In the genomic region with DNA sequence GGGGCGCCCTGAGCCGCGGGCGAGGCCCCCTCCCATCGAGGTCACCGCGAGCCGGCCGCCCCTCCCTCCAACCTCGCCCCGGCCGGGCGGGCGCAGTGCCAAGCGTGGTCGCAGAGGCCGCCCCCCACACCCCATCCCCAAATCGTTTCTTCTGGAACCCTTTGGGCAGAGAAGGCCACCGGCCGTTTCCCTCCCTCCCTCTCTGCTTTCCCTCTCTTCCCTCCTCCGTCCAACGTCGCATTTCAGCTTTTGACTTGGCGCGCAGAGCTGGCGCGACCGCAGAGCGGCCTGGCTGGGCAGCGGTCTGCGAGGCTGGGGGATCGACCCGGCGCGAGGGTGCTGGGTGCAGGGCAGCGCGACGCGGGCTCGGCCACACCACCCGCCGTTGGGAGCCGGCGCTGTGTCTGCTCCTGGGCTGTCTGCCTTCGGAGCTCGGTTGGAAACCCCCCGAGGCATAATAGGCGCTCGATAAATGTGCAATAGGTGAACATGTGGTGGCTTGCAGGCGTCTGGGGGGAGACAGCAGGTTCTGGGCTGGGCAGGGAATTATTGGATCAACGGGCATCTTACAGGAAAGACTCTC, we compare ENCODE assay signal across 6 cellular contexts. TPM values are rescaled to one million over a fixed set of nuclear protein-coding genes. Genes with fewer than 3 reads are reported as not detected.
DNase-seq lines count a peak whose midpoint lies in the region; ATAC-seq and FAIRE-seq lines count a peak whose summit lies in the region.

No MANE protein-coding gene starts in this region.

- ATAC-seq in activated CD4-positive, CD25-positive, alpha-beta regulatory T cell treated with anti-CD3 and anti-CD28 coated beads, Interleukin-2, amount 50 U/mL, for 24 hours, result peak; percentile 18 to 31

- H3K36me3 ChIP-seq in mucosa of rectum (ENCODE audit: control insufficient read depth in 2 of 2, insufficient read depth in 2 of 2, low read length in 2 of 2), result no peaks in the 10 kb centered on the region

- peaks cover 38% of the 10 kb centered on the region for H3K27me3 Mint-ChIP-seq in activated naive CD8-positive, alpha-beta T cell treated with anti-CD3 and anti-CD28 coated beads for 36 hours

- H3K27ac Mint-ChIP-seq in activated naive CD8-positive, alpha-beta T cell treated with anti-CD3 and anti-CD28 coated beads for 36 hours, result no peak overlapping the region

- no peak for FAIRE-seq in urothelium cell line (lab: Jason Lieb, UNC)

- peak overlapping the region; percentile 41 to 54 for H3K4me3 ChIP-seq in mucosa of rectum (ENCODE audit: low read length in 2 of 2)

- H3K9me3 ChIP-seq in mucosa of rectum (ENCODE audit: control insufficient read depth in 2 of 2, low read length in 2 of 2), result no peaks in the 10 kb centered on the region

- no peaks in the 10 kb centered on the region for H3K36me3 Mint-ChIP-seq in activated naive CD8-positive, alpha-beta T cell treated with anti-CD3 and anti-CD28 coated beads for 36 hours

- peaks cover 14% of the 10 kb centered on the region for H3K4me1 Mint-ChIP-seq in activated naive CD8-positive, alpha-beta T cell treated with anti-CD3 and anti-CD28 coated beads for 36 hours

- DNase-seq in activated CD4-positive, CD25-positive, alpha-beta regulatory T cell (lab: John Stamatoyannopoulos, UW), result no peak
- DNase-seq in activated naive CD8-positive, alpha-beta T cell treated with anti-CD3 and anti-CD28 coated beads for 36 hours, result peak; percentile 40
- DNase-seq in globus pallidus (ENCODE audit: low spot score) (no peak), urothelium cell line (ENCODE audit: low spot score) (no peak)

- H3K4me3 Mint-ChIP-seq in activated naive CD8-positive, alpha-beta T cell treated with anti-CD3 and anti-CD28 coated beads for 36 hours, result peak overlapping the region; percentile 52

- peak overlapping the region in 1 of 2 donors; percentile 43 for H3K9ac ChIP-seq in mucosa of rectum (ENCODE audit: low read depth in 1 of 2, low read length in 2 of 2)

- H3K27ac ChIP-seq in mucosa of rectum (ENCODE audit: low read depth in 2 of 2, low read length in 2 of 2), result no peak overlapping the region

- peaks cover 12 to 20% of the 10 kb centered on the region in 2 donors for H3K4me1 ChIP-seq in mucosa of rectum (ENCODE audit: control insufficient read depth in 2 of 2, insufficient read depth in 2 of 2, low read length in 2 of 2)

- peaks cover 33 to 41% of the 10 kb centered on the region in 2 donors for H3K27me3 ChIP-seq in mucosa of rectum (ENCODE audit: control insufficient read depth in 2 of 2, insufficient read depth in 2 of 2, low read length in 2 of 2)

- no peaks in the 10 kb centered on the region for H3K9me3 Mint-ChIP-seq in activated naive CD8-positive, alpha-beta T cell treated with anti-CD3 and anti-CD28 coated beads for 36 hours

RNA-seq across cellular contexts. Expression of gene NTN3, which starts 2.9 kb away (rescaled TPM):
- not detected for total RNA-seq in activated naive CD8-positive, alpha-beta T cell treated with anti-CD3 and anti-CD28 coated beads for 36 hours

RNA-seq across cellular contexts. Expression of gene TBC1D24, which starts 6.7 kb away (rescaled TPM):
- 10 to 100 TPM; 21.1 to 23.0 TPM for total RNA-seq in activated naive CD8-positive, alpha-beta T cell treated with anti-CD3 and anti-CD28 coated beads for 36 hours

RNA-seq across cellular contexts. Expression of gene TEDC2, which starts 8.3 kb away (rescaled TPM):
- total RNA-seq in activated naive CD8-positive, alpha-beta T cell treated with anti-CD3 and anti-CD28 coated beads for 36 hours, result 10 to 100 TPM; 24.0 to 26.5 TPM

RNA-seq across cellular contexts. Expression of gene CCNF, which starts 39.0 kb away (rescaled TPM):
- total RNA-seq in activated naive CD8-positive, alpha-beta T cell treated with anti-CD3 and anti-CD28 coated beads for 36 hours, result 10 to 100 TPM; 38.3 to 38.8 TPM

RNA-seq across cellular contexts. Expression of gene ATP6V0C, which starts 45.5 kb away (rescaled TPM):
- total RNA-seq in activated naive CD8-positive, alpha-beta T cell treated with anti-CD3 and anti-CD28 coated beads for 36 hours, result 100 to 1,000 TPM; 124 to 125 TPM
